Comparison of ENCODE assay signal across 8 cellular contexts in genomic region chr20:32483351-32484220, GRCh38.
DNase-seq lines count a peak whose midpoint lies in the region; ATAC-seq, FAIRE-seq and TF ChIP-seq lines count a peak whose summit lies in the region.

No MANE protein-coding gene starts in this region.

- DNase-seq in SKM-1 treated with dmso at 0.1 percent for 144 hours (lab: John Stamatoyannopoulos, UW; ENCODE audit: unreplicated experiment), result peak; percentile 57
- DNase-seq in SKM-1 (lab: John Stamatoyannopoulos, UW; ENCODE audit: unreplicated experiment), result no peak
- DNase-seq in NCI-H460 (ENCODE audit: extremely low read depth, low read depth), result peak; percentile 43
- peak; percentile 62 for DNase-seq in activated CD4-positive, alpha-beta T cell treated with anti-CD3 and anti-CD28 coated beads for 4 hours
- peak; percentile 45 for DNase-seq in dedifferentiated amniotic fluid mesenchymal stem cell (ENCODE audit: extremely low spot score)
- peak; percentile 72 for DNase-seq in HepG2 (ENCODE audit: low spot score)
- peak; percentile 41 to 47 for DNase-seq in stimulated activated CD4-positive, alpha-beta T cell treated with anti-CD3 and anti-CD28 coated beads, Interleukin-2, amount 100 ng/mL, for 48 hours
- DNase-seq in GM10248 (ENCODE audit: extremely low spot score), result no peak

- CTCF ChIA-PET in HepG2 (lab: Yijun Ruan, JAX; ENCODE audit: low intra/inter-chr PET ratio, low total read pairs), result no interaction called here
- CTCF ChIA-PET in GM10248 (lab: Yijun Ruan, JAX), result interaction anchor here (2.9 kb wide), 1 partner anchor 14 kb away, joined by 13 read pairs; no protein-coding TSS in a partner anchor

- peak overlapping the region; percentile 99 for H3K4me2 ChIP-seq in HepG2 (ENCODE audit: low read depth, low read length)

- TF ChIP-seq CTCF in HepG2 (CRISPR knock-in tag; IDR thresholded peaks at IDR 0.05) (peak; percentile 35; the same call in 1 of the 2 replicates), GM10248 (IDR thresholded peaks at IDR 0.05; ENCODE audit: control extremely low read depth, extremely low read depth, low read depth, missing control alignments) (no peak)

- peak overlapping the region; percentile 79 for H3K9ac ChIP-seq in HepG2 (ENCODE audit: insufficient read depth, low read depth, low read length)

- peaks cover 31% of the 10 kb centered on the region for H4K20me1 ChIP-seq in HepG2 (ENCODE audit: insufficient read depth, low read length)

- no peaks in the 10 kb centered on the region for H3K9me3 ChIP-seq in HepG2 (ENCODE audit: low read length)

- intact Hi-C loops in HepG2 (cut with micrococcal nuclease; ENCODE audit: unreplicated experiment), result loop anchor here (2.0 to 5.0 kb wide), 3 partner anchors 47 to 126 kb away; partner anchors contain the start of gene ASXL1

- in situ Hi-C loops in HepG2 (cut with HindIII; ENCODE audit: extremely low pct_ligation_motif_present, low pct_unique_long_range_greater_than_20kb), result no loop called here

- ATAC-seq in HepG2, result peak; percentile 54

- no peaks in the 10 kb centered on the region for H3K27me3 ChIP-seq in HepG2 (ENCODE audit: control insufficient read depth in 1 of 2, insufficient read depth in 2 of 2, low read length in 2 of 2)

- peak; percentile 31 to 38; a peak in 3 of 4 replicates for TF ChIP-seq POLR2A in HepG2 (IDR thresholded peaks at IDR 0.05; ENCODE audit: insufficient read depth in 1 of 2, low read depth in 2 of 2, low read length in 2 of 2)

- POLR2A ChIA-PET in HepG2 (lab: Yijun Ruan, JAX), result interaction anchor here (0.7 to 4.8 kb wide), 6 partner anchors 10 to 98 kb away, joined by 3 to 81 read pairs (median 4); no protein-coding TSS in a partner anchor
- POLR2A ChIA-PET in GM10248 (lab: Yijun Ruan, JAX), result no interaction called here

- H3K4me1 ChIP-seq in HepG2 (ENCODE audit: insufficient read depth, low read length), result peaks cover 58% of the 10 kb centered on the region

- H3K36me3 ChIP-seq in HepG2 (replicated peaks in 1 of 2; ENCODE audit: control insufficient read depth in 1 of 2, insufficient read depth in 2 of 2, low read length in 2 of 2), result peaks cover 0 to 9% of the 10 kb centered on the region in 2 experiments; a peak in 1 of 5 replicates

- peak overlapping the region; percentile 76 for H3K27ac ChIP-seq in HepG2 (ENCODE audit: extremely low read length, insufficient read depth, low read length)

- no TSS peak for BruUV-seq in HepG2 (replicated peaks; lab: Mats Ljungman, UMichigan)

- H3K79me2 ChIP-seq in HepG2 (ENCODE audit: insufficient read depth, low read length), result peaks cover 44% of the 10 kb centered on the region

- no peak for TF ChIP-seq EP300 in HepG2 (IDR thresholded peaks at IDR 0.05; ENCODE audit: low read depth in 2 of 2, low read length in 2 of 2)
- peak; percentile 42; the same call in 1 of the 2 replicates for TF ChIP-seq EP300 in HepG2 (CRISPR knock-in tag; IDR thresholded peaks at IDR 0.05; ENCODE audit: borderline replicate concordance)

- 3% methylated on average over 65 of the region's 79 CpGs for WGBS in HepG2 (ENCODE audit: low lambda C conversion rate)

- TF ChIP-seq RAD21 in HepG2 (CRISPR knock-in tag; IDR thresholded peaks at IDR 0.05), result peak; percentile 46; the same call in 1 of the 2 replicates

- H2AFZ ChIP-seq in HepG2 (ENCODE audit: low read length), result no peak overlapping the region

- peak overlapping the region; percentile 90 to 91 (median 90) for H3K4me3 ChIP-seq in HepG2 (replicated peaks in 1 of 3; ENCODE audit: insufficient read depth in 1 of 3, low read depth in 2 of 3, low read length in 3 of 3)

- FAIRE-seq in HepG2 (lab: Jason Lieb, UNC), result no peak

TF ChIP-seq in HepG2, 621 proteins besides CTCF, POLR2A, EP300 and RAD21 (continues in another document):
- TF ChIP-seq SOX6 (IDR thresholded peaks at IDR 0.05) (no peak), SOX6 (CRISPR knock-in tag; IDR thresholded peaks at IDR 0.05) (peak; percentile 73), ASH2L (IDR thresholded peaks at IDR 0.05; ENCODE audit: insufficient read length, low read depth, low read length) (peak; percentile 38), SMYD3 (CRISPR knock-in tag; IDR thresholded peaks at IDR 0.05) (no peak), ZBTB34 (CRISPR knock-in tag; IDR thresholded peaks at IDR 0.05) (no peak; the same call in 1 of the 2 replicates), KLF12 (CRISPR knock-in tag; IDR thresholded peaks at IDR 0.05; ENCODE audit: borderline replicate concordance) (no peak; the same call in 1 of the 2 replicates), STAT6 (CRISPR knock-in tag; IDR thresholded peaks at IDR 0.05; ENCODE audit: borderline replicate concordance) (no peak), THAP9 (CRISPR knock-in tag; IDR thresholded peaks at IDR 0.05; ENCODE audit: borderline replicate concordance) (no peak), REXO4 (CRISPR knock-in tag; IDR thresholded peaks at IDR 0.05; ENCODE audit: borderline replicate concordance) (no peak), ZNF431 (CRISPR knock-in tag; IDR thresholded peaks at IDR 0.05; ENCODE audit: borderline replicate concordance, low read depth) (no peak), MEIS1 (CRISPR knock-in tag; IDR thresholded peaks at IDR 0.05; ENCODE audit: borderline replicate concordance) (peak; percentile 28; the same call in 1 of the 2 replicates), MAZ (IDR thresholded peaks at IDR 0.05; ENCODE audit: borderline replicate concordance, low read depth, low read length) (peak; percentile 86), MAZ (CRISPR knock-in tag; IDR thresholded peaks at IDR 0.05; ENCODE audit: low read depth) (peak; percentile 47; the same call in 1 of the 2 replicates), ZBTB21 (CRISPR knock-in tag; IDR thresholded peaks at IDR 0.05) (peak; percentile 44; the same call in 1 of the 2 replicates), AGO2 (optimal IDR thresholded peaks at IDR 0.05; ENCODE audit: low read depth, low read length) (peak; percentile 81), MYPOP (CRISPR knock-in tag; IDR thresholded peaks at IDR 0.05) (no peak; the same call in 1 of the 2 replicates), RBAK (CRISPR knock-in tag; IDR thresholded peaks at IDR 0.05) (peak; percentile 60; the same call in 1 of the 2 replicates)

Comparison
In these comparisons a context has a peak if more than half of its experiments do, and no peak if none do; other contexts are left out.
1. DNase-seq: peak in SKM-1 treated with dmso at 0.1 percent for 144 hours (single experiment), NCI-H460 (single experiment), activated CD4-positive, alpha-beta T cell treated with anti-CD3 and anti-CD28 coated beads for 4 hours (2 of 2), dedifferentiated amniotic fluid mesenchymal stem cell (single experiment), HepG2 (single experiment) and stimulated activated CD4-positive, alpha-beta T cell treated with anti-CD3 and anti-CD28 coated beads, Interleukin-2, amount 100 ng/mL, for 48 hours (2 of 2); none in SKM-1 (single experiment) and GM10248 (single experiment).